9 cellular contexts compared by ENCODE assay signal in genomic region chr1:147913362-147913761, GRCh38. TPM values are rescaled to one million over a fixed set of nuclear protein-coding genes. Genes with fewer than 3 reads are reported as not detected.
"Had no signal": no experiment of that assay in that cellular context is flagged by ENCODE, and none has a peak within 500 bp of the region (broad histone marks: within the 10 kb centered on the region; RNA-seq: fewer than 3 reads in every experiment).

No MANE protein-coding gene starts in this region.

- H2AFZ ChIP-seq: GM23248 had no signal

- H3K27ac ChIP-seq: GM23248 had no signal

- FAIRE-seq: H54, HTR-8/SVneo had no signal

- H3K9ac ChIP-seq: GM23248 had no signal

- DNase-seq: GM23248, GOT3, H9, HCEC 1CT, IMR-90, KBM-7 had no signal

- H3K4me3 ChIP-seq: GM23248 had no signal

RNA-seq across cellular contexts. Expression of gene GJA8, which starts 10.8 kb away (rescaled TPM):
- total RNA-seq: GM23248, H9, HT-29, IMR-90 had no signal
- polyA plus RNA-seq: GM23248, IMR-90 had no signal
